Comparison of ENCODE assay signal across 9 cellular contexts in genomic region chr3:22922317-22922716, GRCh38.
DNase-seq lines count a peak whose midpoint lies in the region; ATAC-seq, FAIRE-seq and TF ChIP-seq lines count a peak whose summit lies in the region.
"Had no signal": no experiment of that assay in that cellular context is flagged by ENCODE, and none has a peak within 500 bp of the region (broad histone marks: within the 10 kb centered on the region; RNA-seq: fewer than 3 reads in every experiment).

No MANE protein-coding gene starts in this region.

- H3K27me3 ChIP-seq in liver (ENCODE audit: control insufficient read depth in 4 of 4, insufficient read depth in 4 of 4, low read length in 3 of 4) = peaks cover 0 to 6% (median 0%) of the 10 kb centered on the region in 4 donors
- no peaks in the 10 kb centered on the region for H3K27me3 ChIP-seq in HepG2 (ENCODE audit: control insufficient read depth in 1 of 2, insufficient read depth in 2 of 2, low read length in 2 of 2)
- no peaks in the 10 kb centered on the region for H3K27me3 ChIP-seq in KMS-11 (ENCODE audit: insufficient read depth, low read depth)

- TF ChIP-seq EP300 in HepG2 (IDR thresholded peaks at IDR 0.05; ENCODE audit: low read depth in 2 of 2, low read length in 2 of 2) = no peak
- no peak for TF ChIP-seq EP300 in HepG2 (CRISPR knock-in tag; IDR thresholded peaks at IDR 0.05; ENCODE audit: borderline replicate concordance)

- H3K4me1 Mint-ChIP-seq in stimulated activated naive CD8-positive, alpha-beta T cell treated with anti-CD3 and anti-CD28 coated beads, Interleukin-15, amount 100 ng/mL, for 72 hours = no peaks in the 10 kb centered on the region

- DNase-seq in HepG2 (ENCODE audit: low spot score) (no peak), epithelial cell of esophagus (ENCODE audit: low read depth) (peak; percentile 31), G401 (ENCODE audit: low spot score) (no peak)
- DNase-seq in activated CD4-positive, alpha-beta T cell treated with anti-CD3 and anti-CD28 coated beads for 4 hours = no peak
- DNase-seq in stimulated activated naive CD8-positive, alpha-beta T cell treated with anti-CD3 and anti-CD28 coated beads, Interleukin-15, amount 100 ng/mL, for 72 hours = no peak

- no TSS peak for BruUV-seq in HepG2 (replicated peaks; lab: Mats Ljungman, UMichigan)

- no peaks in the 10 kb centered on the region for H3K27me3 Mint-ChIP-seq in stimulated activated naive CD8-positive, alpha-beta T cell treated with anti-CD3 and anti-CD28 coated beads, Interleukin-15, amount 100 ng/mL, for 72 hours

- TF ChIP-seq RAD21 in liver (IDR thresholded peaks at IDR 0.05) (peak; percentile 18 to 39), HepG2 (CRISPR knock-in tag; IDR thresholded peaks at IDR 0.05) (no peak)

- intact Hi-C loops in HepG2 (cut with micrococcal nuclease; ENCODE audit: unreplicated experiment) = no loop called here

- CTCF ChIA-PET in HepG2 (lab: Yijun Ruan, JAX; ENCODE audit: low intra/inter-chr PET ratio, low total read pairs) = no interaction called here

- H3K79me2 ChIP-seq in HepG2 (ENCODE audit: insufficient read depth, low read length) (no peaks in the 10 kb centered on the region), KMS-11 (ENCODE audit: insufficient read depth, low read depth) (no peaks in the 10 kb centered on the region)

- no peak overlapping the region for H3K4me3 Mint-ChIP-seq in stimulated activated naive CD8-positive, alpha-beta T cell treated with anti-CD3 and anti-CD28 coated beads, Interleukin-15, amount 100 ng/mL, for 72 hours

- H2AFZ ChIP-seq in HepG2 (ENCODE audit: low read length) (no peak overlapping the region), KMS-11 (ENCODE audit: low read depth) (no peak overlapping the region)

- H3K4me2 ChIP-seq in HepG2 (ENCODE audit: low read depth, low read length) (no peak overlapping the region), KMS-11 (no peak overlapping the region)

- no peaks in the 10 kb centered on the region for H3K9me3 Mint-ChIP-seq in stimulated activated naive CD8-positive, alpha-beta T cell treated with anti-CD3 and anti-CD28 coated beads, Interleukin-15, amount 100 ng/mL, for 72 hours

- H3K4me3 ChIP-seq in liver (ENCODE audit: low read depth in 1 of 3, low read length in 3 of 3) (no peak overlapping the region), HepG2 (replicated peaks in 1 of 3; ENCODE audit: insufficient read depth in 1 of 3, low read depth in 2 of 3, low read length in 3 of 3) (no peak overlapping the region), KMS-11 (IDR thresholded peaks at IDR 0.05; ENCODE audit: insufficient read depth, low read depth, low read length) (no peak overlapping the region), epithelial cell of esophagus (ENCODE audit: low read length) (no peak overlapping the region)
- H3K4me3 ChIP-seq: thoracic aorta had no signal

- no peak for ATAC-seq in HepG2
- no peak for ATAC-seq in stimulated activated naive CD8-positive, alpha-beta T cell treated with anti-CD3 and anti-CD28 coated beads, Interleukin-15, amount 100 ng/mL, for 72 hours
- ATAC-seq in GM21619 (IDR thresholded peaks at IDR 0.05; ENCODE audit: unreplicated experiment) = no peak

- no peak overlapping the region for H3K27ac Mint-ChIP-seq in stimulated activated naive CD8-positive, alpha-beta T cell treated with anti-CD3 and anti-CD28 coated beads, Interleukin-15, amount 100 ng/mL, for 72 hours

- TF ChIP-seq CTCF in liver (IDR thresholded peaks at IDR 0.05; ENCODE audit: low read depth, low read length, missing input control) (peak; percentile 19), HepG2 (CRISPR knock-in tag; IDR thresholded peaks at IDR 0.05) (no peak), KMS-11 (conservative IDR thresholded peaks at IDR 0.05; ENCODE audit: low read depth, low read length) (0 out of 2 replicates have a peak, but pooled peaks have one; percentile 29), epithelial cell of esophagus (IDR thresholded peaks at IDR 0.05; ENCODE audit: insufficient read depth, low read depth, low read length, missing control alignments) (peak; percentile 32)

- no peak for FAIRE-seq in HepG2 (lab: Jason Lieb, UNC)

- in situ Hi-C loops in HepG2 (cut with HindIII; ENCODE audit: extremely low pct_ligation_motif_present, low pct_unique_long_range_greater_than_20kb) = no loop called here
- in situ Hi-C loops in G401 (cut with HindIII; ENCODE audit: low sequenced_read_pairs) = no loop called here

- H3K27ac ChIP-seq in liver (ENCODE audit: low read depth in 1 of 2, low read length in 2 of 2) = no peak overlapping the region
- no peak overlapping the region for H3K27ac ChIP-seq in HepG2 (ENCODE audit: extremely low read length, insufficient read depth, low read length)
- no peak overlapping the region for H3K27ac ChIP-seq in KMS-11
- H3K27ac ChIP-seq: thoracic aorta had no signal

- H3K9ac ChIP-seq in liver (ENCODE audit: low read depth in 1 of 2, low read length in 2 of 2) = no peak overlapping the region
- H3K9ac ChIP-seq in HepG2 (ENCODE audit: insufficient read depth, low read depth, low read length) = no peak overlapping the region
- no peak overlapping the region for H3K9ac ChIP-seq in KMS-11

- H3K4me1 ChIP-seq in liver (ENCODE audit: control insufficient read depth in 4 of 4, insufficient read depth in 4 of 4, low read length in 3 of 4) (no peaks in the 10 kb centered on the region), HepG2 (ENCODE audit: insufficient read depth, low read length) (no peaks in the 10 kb centered on the region), KMS-11 (ENCODE audit: low read depth, poor library complexity, severe bottlenecking) (no peaks in the 10 kb centered on the region)

- H3K9me3 ChIP-seq in liver (ENCODE audit: control insufficient read depth in 4 of 4, low read length in 3 of 4) (no peaks in the 10 kb centered on the region), HepG2 (ENCODE audit: low read length) (no peaks in the 10 kb centered on the region)
- H3K9me3 ChIP-seq: thoracic aorta had no signal

- H4K20me1 ChIP-seq in HepG2 (ENCODE audit: insufficient read depth, low read length) = no peaks in the 10 kb centered on the region
- no peaks in the 10 kb centered on the region for H4K20me1 ChIP-seq in KMS-11 (ENCODE audit: insufficient read depth)

- POLR2A ChIA-PET in HepG2 (lab: Yijun Ruan, JAX) = no interaction called here

- 27% methylated on average over 3 of the region's 3 CpGs for WGBS in liver
- 1% methylated on average over 3 of the region's 3 CpGs for WGBS in HepG2 (ENCODE audit: low lambda C conversion rate)

- no peak for TF ChIP-seq POLR2A in HepG2 (IDR thresholded peaks at IDR 0.05; ENCODE audit: insufficient read depth in 1 of 2, low read depth in 2 of 2, low read length in 2 of 2)

- H3K36me3 ChIP-seq in liver (ENCODE audit: control insufficient read depth in 4 of 4, insufficient read depth in 3 of 4, low read depth in 1 of 4, low read length in 3 of 4) (no peaks in the 10 kb centered on the region), HepG2 (replicated peaks in 1 of 2; ENCODE audit: control insufficient read depth in 1 of 2, insufficient read depth in 2 of 2, low read length in 2 of 2) (no peaks in the 10 kb centered on the region), KMS-11 (ENCODE audit: insufficient read depth) (no peaks in the 10 kb centered on the region)
- H3K36me3 ChIP-seq: thoracic aorta had no signal

TF ChIP-seq in liver, 16 proteins besides CTCF, POLR2A, EP300 and RAD21 (continues in another document):
- TF ChIP-seq ATF3 (IDR thresholded peaks at IDR 0.05) = no peak
- TF ChIP-seq NR2F2 (IDR thresholded peaks at IDR 0.05) = no peak
- no peak for TF ChIP-seq EGR1 (IDR thresholded peaks at IDR 0.05; ENCODE audit: low read depth in 2 of 2)
- no peak for TF ChIP-seq FOXA2 (IDR thresholded peaks at IDR 0.05)
- no peak for TF ChIP-seq JUND (IDR thresholded peaks at IDR 0.05)
- TF ChIP-seq RXRA (IDR thresholded peaks at IDR 0.05) = no peak
- TF ChIP-seq SP1 (IDR thresholded peaks at IDR 0.05) = no peak
- no peak for TF ChIP-seq HNF4A (conservative IDR thresholded peaks at IDR 0.05)
- no peak for TF ChIP-seq FOXA1 (IDR thresholded peaks at IDR 0.05)
- TF ChIP-seq, protein P1, sequence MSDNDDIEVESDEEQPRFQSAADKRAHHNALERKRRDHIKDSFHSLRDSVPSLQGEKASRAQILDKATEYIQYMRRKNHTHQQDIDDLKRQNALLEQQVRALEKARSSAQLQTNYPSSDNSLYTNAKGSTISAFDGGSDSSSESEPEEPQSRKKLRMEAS (IDR thresholded peaks at IDR 0.05) = no peak
- TF ChIP-seq GABPA (IDR thresholded peaks at IDR 0.05 in 1 of 2, conservative IDR thresholded peaks at IDR 0.05 in 1 of 2) = no peak
- no peak for TF ChIP-seq TAF1 (conservative IDR thresholded peaks at IDR 0.05)

TF ChIP-seq in HepG2, 621 proteins besides CTCF, POLR2A, EP300 and RAD21:
- TF ChIP-seq ZFAT (CRISPR knock-in tag; conservative IDR thresholded peaks at IDR 0.05) = no peak
- no peak for TF ChIP-seq ZNF451 (CRISPR knock-in tag; IDR thresholded peaks at IDR 0.05)
